ENCODE assay signal across 21 cellular contexts in the genomic region with DNA sequence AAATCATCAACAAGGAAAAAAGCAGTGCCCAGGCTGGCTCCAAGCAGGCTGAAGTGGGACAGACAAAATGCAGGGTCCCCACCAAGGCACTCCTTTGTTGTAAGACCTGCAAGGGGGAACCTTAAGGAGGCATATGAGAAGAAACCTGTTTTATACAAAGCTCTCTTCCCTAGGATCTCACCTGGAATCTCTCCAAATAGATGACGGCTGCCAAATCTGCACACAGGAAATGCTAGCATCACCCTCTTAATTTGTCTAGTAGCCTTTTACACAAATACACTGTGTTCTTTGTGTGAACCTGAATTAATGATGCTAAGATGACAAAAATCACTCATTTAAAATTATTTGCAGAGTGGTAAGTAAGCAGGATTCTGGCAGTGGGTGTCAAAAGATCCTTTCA.
DNase-seq lines count a peak whose midpoint lies in the region; ATAC-seq, FAIRE-seq and TF ChIP-seq lines count a peak whose summit lies in the region.
"Had no signal": no experiment of that assay in that cellular context is flagged by ENCODE, and none has a peak within 500 bp of the region (broad histone marks: within the 10 kb centered on the region; RNA-seq: fewer than 3 reads in every experiment).

No MANE protein-coding gene starts in this region.

- no peaks in the 10 kb centered on the region for H3K9me3 Mint-ChIP-seq in stimulated activated memory B cell treated with anti-CD40 and anti-IgM and Interleukin-4, amounts not matched to agents 10 μg/mL and 1 μg/mL and 100 μg/mL, for 72 hours
- H3K9me3 Mint-ChIP-seq: T-helper 2 cell treated with Interferon-gamma antibody and Interleukin-4, amounts not matched to agents 5 μg/mL and 100 μg/mL, for 36 hours had no signal

- no peak for TF ChIP-seq POLR2A in A549 (IDR thresholded peaks at IDR 0.05; ENCODE audit: low read length)

- TF ChIP-seq EP300 in A549 (IDR thresholded peaks at IDR 0.05): no peak

- no TSS peak for BruUV-seq in OCI-LY7 (replicated peaks; lab: Mats Ljungman, UMichigan)

- TF ChIP-seq RAD21 in A549 (conservative IDR thresholded peaks at IDR 0.05 in 1 of 2, IDR thresholded peaks at IDR 0.05 in 1 of 2): no peak

- no peaks in the 10 kb centered on the region for H3K4me1 Mint-ChIP-seq in stimulated activated memory B cell treated with anti-CD40 and anti-IgM and Interleukin-4, amounts not matched to agents 10 μg/mL and 1 μg/mL and 100 μg/mL, for 72 hours
- H3K4me1 Mint-ChIP-seq: activated CD4-positive, alpha-beta T cell treated with anti-CD3 and anti-CD28 coated beads for 36 hours; CD8-positive, alpha-beta memory T cell had no signal

- H3K9me3 ChIP-seq in A549 (no peaks in the 10 kb centered on the region), OCI-LY7 (ENCODE audit: low read length) (no peaks in the 10 kb centered on the region)
- H3K9me3 ChIP-seq: esophagus muscularis mucosa, SJCRH30, stomach, uterus had no signal

- H3K36me3 ChIP-seq in OCI-LY7 (ENCODE audit: insufficient read depth, low read length): no peaks in the 10 kb centered on the region
- H3K36me3 ChIP-seq: esophagus muscularis mucosa, SJCRH30, stomach, uterus had no signal

- H3K27ac ChIP-seq in A549 (peak overlapping the region; percentile 33 to 64; a peak in 4 of 6 replicates), epithelial cell of prostate (peak overlapping the region; percentile 18), OCI-LY7 (ENCODE audit: low read depth, low read length, poor library complexity, severe bottlenecking) (no peak overlapping the region)
- H3K27ac ChIP-seq: esophagus muscularis mucosa, SJCRH30, uterus had no signal

- no peak overlapping the region for H2AFZ ChIP-seq in OCI-LY7 (ENCODE audit: low read length)
- H2AFZ ChIP-seq: GM23248 had no signal

- H3K4me1 ChIP-seq in A549: peaks cover 47% of the 10 kb centered on the region
- H3K4me1 ChIP-seq in OCI-LY7 (ENCODE audit: insufficient read depth, low read length, poor library complexity, severe bottlenecking): no peaks in the 10 kb centered on the region
- H3K4me1 ChIP-seq: uterus had no signal

- H3K4me2 ChIP-seq in A549: peak overlapping the region; percentile 70
- H3K4me2 ChIP-seq in OCI-LY7 (ENCODE audit: low read length): no peak overlapping the region

- 21% methylated on average over 1 of the region's 1 CpG for WGBS in A549 (ENCODE audit: missing lambda C conversion rate)

- no peak for FAIRE-seq in A549 (lab: Jason Lieb, UNC)
- FAIRE-seq: GM12878 had no signal

- POLR2A ChIA-PET in A549 (lab: Yijun Ruan, JAX): interaction anchor here (1.1 kb wide), 2 partner anchors 27 to 144 kb away, joined by 3 read pairs; no protein-coding TSS in a partner anchor
- POLR2A ChIA-PET in OCI-LY7 (lab: Charles Lee): interaction anchor here (1.1 to 1.5 kb wide), 2 partner anchors 16 to 22 kb away, joined by 3 to 4 read pairs; no protein-coding TSS in a partner anchor

- H3K27me3 Mint-ChIP-seq in stimulated activated memory B cell treated with anti-CD40 and anti-IgM and Interleukin-4, amounts not matched to agents 10 μg/mL and 1 μg/mL and 100 μg/mL, for 72 hours: no peaks in the 10 kb centered on the region

- DNase-seq in A549 (ENCODE audit: low read depth in 1 of 2, low spot score in 1 of 2) (no peak), HT1080 (ENCODE audit: low read depth) (peak; percentile 26), RPMI7951 (ENCODE audit: low read depth) (peak; percentile 26), epithelial cell of prostate (ENCODE audit: low read depth, low spot score) (no peak), OCI-LY7 (ENCODE audit: low spot score) (no peak), epidermal melanocyte (ENCODE audit: insufficient read length, low spot score) (no peak), SHP77 (lab: John Stamatoyannopoulos, UW) (no peak)
- DNase-seq: activated CD4-positive, alpha-beta T cell treated with anti-CD3 and anti-CD28 coated beads for 36 hours; aorta; CD8-positive, alpha-beta memory T cell; GDM1; glutamatergic neuron; NCI-H2081 treated with DMSO at 0.1 percent for 48 hours; SJCRH30; stomach; uterus had no signal

- no peaks in the 10 kb centered on the region for H4K20me1 ChIP-seq in OCI-LY7 (ENCODE audit: insufficient read depth, low read length)

- CTCF ChIA-PET in A549 (lab: Yijun Ruan, JAX) (interaction anchor here (1.1 to 2.7 kb wide), 10 partner anchors 8 to 416 kb away, joined by 3 to 15 read pairs (median 5); no protein-coding TSS in a partner anchor), OCI-LY7 (lab: Charles Lee; ENCODE audit: unreplicated experiment) (interaction anchor here (0.7 kb wide), 1 partner anchor 132 kb away, joined by 3 read pairs; no protein-coding TSS in a partner anchor)

- H3K79me2 ChIP-seq in OCI-LY7 (ENCODE audit: insufficient read depth, low read depth, low read length): no peaks in the 10 kb centered on the region

- TF ChIP-seq CTCF in A549 (IDR thresholded peaks at IDR 0.05) (no peak), OCI-LY7 (conservative IDR thresholded peaks at IDR 0.05; ENCODE audit: low read length) (no peak)

- H3K9me2 ChIP-seq in OCI-LY7 (ENCODE audit: insufficient read depth, low read length): no peaks in the 10 kb centered on the region

- H3K27ac Mint-ChIP-seq in stimulated activated memory B cell treated with anti-CD40 and anti-IgM and Interleukin-4, amounts not matched to agents 10 μg/mL and 1 μg/mL and 100 μg/mL, for 72 hours: no peak overlapping the region
- H3K27ac Mint-ChIP-seq: activated CD4-positive, alpha-beta T cell treated with anti-CD3 and anti-CD28 coated beads for 36 hours; CD8-positive, alpha-beta memory T cell; T-helper 2 cell treated with Interferon-gamma antibody and Interleukin-4, amounts not matched to agents 5 μg/mL and 100 μg/mL, for 36 hours had no signal

- ATAC-seq in A549: peak; percentile 6 to 19; a peak in 2 of 6 replicates
- ATAC-seq in stimulated activated memory B cell treated with anti-CD40 and anti-IgM and Interleukin-4, amounts not matched to agents 10 μg/mL and 1 μg/mL and 100 μg/mL, for 72 hours: no peak
- ATAC-seq: activated CD4-positive, alpha-beta T cell treated with anti-CD3 and anti-CD28 coated beads for 36 hours; GM12878 had no signal

- H3K4me3 ChIP-seq in A549 (no peak overlapping the region), OCI-LY7 (ENCODE audit: low read depth, low read length, poor library complexity, severe bottlenecking) (no peak overlapping the region)
- H3K4me3 ChIP-seq: esophagus muscularis mucosa, GM12878, GM23248, SJCRH30, stomach, uterus had no signal

- no peaks in the 10 kb centered on the region for H3K36me3 Mint-ChIP-seq in stimulated activated memory B cell treated with anti-CD40 and anti-IgM and Interleukin-4, amounts not matched to agents 10 μg/mL and 1 μg/mL and 100 μg/mL, for 72 hours
- H3K36me3 Mint-ChIP-seq: CD8-positive, alpha-beta memory T cell had no signal

- intact Hi-C loops in OCI-LY7 (cut with micrococcal nuclease; ENCODE audit: unreplicated experiment): no loop called here

- H3K4me3 Mint-ChIP-seq in stimulated activated memory B cell treated with anti-CD40 and anti-IgM and Interleukin-4, amounts not matched to agents 10 μg/mL and 1 μg/mL and 100 μg/mL, for 72 hours: no peak overlapping the region
- H3K4me3 Mint-ChIP-seq: activated CD4-positive, alpha-beta T cell treated with anti-CD3 and anti-CD28 coated beads for 36 hours; CD8-positive, alpha-beta memory T cell; T-helper 2 cell treated with Interferon-gamma antibody and Interleukin-4, amounts not matched to agents 5 μg/mL and 100 μg/mL, for 36 hours had no signal

TF ChIP-seq in A549, 52 proteins besides CTCF, POLR2A, EP300 and RAD21:
- TF ChIP-seq FOSB (CRISPR knock-in tag; IDR thresholded peaks at IDR 0.05): no peak
- no peak for TF ChIP-seq JUNB (IDR thresholded peaks at IDR 0.05)
- TF ChIP-seq KDM1A (IDR thresholded peaks at IDR 0.05; ENCODE audit: low read depth): no peak
- TF ChIP-seq HOXB13 (CRISPR knock-in tag; IDR thresholded peaks at IDR 0.05; ENCODE audit: low read depth): no peak
- no peak for TF ChIP-seq BHLHE40 (IDR thresholded peaks at IDR 0.05; ENCODE audit: low read depth, low read length)
- TF ChIP-seq, protein P1, sequence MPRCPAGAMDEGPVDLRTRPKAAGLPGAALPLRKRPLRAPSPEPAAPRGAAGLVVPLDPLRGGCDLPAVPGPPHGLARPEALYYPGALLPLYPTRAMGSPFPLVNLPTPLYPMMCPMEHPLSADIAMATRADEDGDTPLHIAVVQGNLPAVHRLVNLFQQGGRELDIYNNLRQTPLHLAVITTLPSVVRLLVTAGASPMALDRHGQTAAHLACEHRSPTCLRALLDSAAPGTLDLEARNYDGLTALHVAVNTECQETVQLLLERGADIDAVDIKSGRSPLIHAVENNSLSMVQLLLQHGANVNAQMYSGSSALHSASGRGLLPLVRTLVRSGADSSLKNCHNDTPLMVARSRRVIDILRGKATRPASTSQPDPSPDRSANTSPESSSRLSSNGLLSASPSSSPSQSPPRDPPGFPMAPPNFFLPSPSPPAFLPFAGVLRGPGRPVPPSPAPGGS (IDR thresholded peaks at IDR 0.05): no peak
- TF ChIP-seq PBX3 (IDR thresholded peaks at IDR 0.05): no peak

Comparison
In these comparisons a context has a peak if more than half of its experiments do, and no peak if none do; other contexts are left out.
1. DNase-seq: peak in HT1080 (single experiment) and RPMI7951 (single experiment); none in A549 (0 of 2), epithelial cell of prostate (single experiment), OCI-LY7 (single experiment), epidermal melanocyte (single experiment) and SHP77 (0 of 2).